ENCODE assay signal across 8 cellular contexts in genomic region chr14:24145700-24146621, GRCh38. TPM values are rescaled to one million over a fixed set of nuclear protein-coding genes. Genes with fewer than 3 reads are reported as not detected.
DNase-seq lines count a peak whose midpoint lies in the region; ATAC-seq, FAIRE-seq and TF ChIP-seq lines count a peak whose summit lies in the region.

Gene PSME2 (minus strand): TSS chr14:24146610. CDS start chr14:24146581, 29 bp downstream.

- H3K27ac ChIP-seq in K562 (ENCODE audit: extremely low read depth, low read depth, low read length) (peak within 1 kb of the TSS; percentile 72), kidney (ENCODE audit: low read depth in 2 of 2, low read length in 2 of 2) (peak within 1 kb of the TSS; percentile 91 to 98)

- BruUV-seq in K562 (replicated peaks; lab: Mats Ljungman, UMichigan): TSS peak; percentile 62

- H3K36me3 Mint-ChIP-seq in stimulated activated memory B cell treated with anti-CD40 and anti-IgM and Interleukin-4, amounts not matched to agents 10 μg/mL and 1 μg/mL and 100 μg/mL, for 72 hours: peaks cover 42% of the 10 kb centered on the region

- H3K9me3 Mint-ChIP-seq in stimulated activated memory B cell treated with anti-CD40 and anti-IgM and Interleukin-4, amounts not matched to agents 10 μg/mL and 1 μg/mL and 100 μg/mL, for 72 hours: no peaks in the 10 kb centered on the region

- ATAC-seq in K562: no peak
- ATAC-seq in stimulated activated memory B cell treated with anti-CD40 and anti-IgM and Interleukin-4, amounts not matched to agents 10 μg/mL and 1 μg/mL and 100 μg/mL, for 72 hours: no peak
- no peak for ATAC-seq in GM18909 (IDR thresholded peaks at IDR 0.05; ENCODE audit: poor library complexity, unreplicated experiment)

- H3K4me1 ChIP-seq in K562 (replicated peaks in 1 of 2; ENCODE audit: control insufficient read depth in 2 of 2, insufficient read depth in 2 of 2, low read length in 2 of 2) (peaks cover 33 to 50% of the 10 kb centered on the region in 2 experiments; a peak in 4 of 5 replicates), kidney (ENCODE audit: control insufficient read depth in 1 of 2, insufficient read depth in 1 of 2, low read depth in 1 of 2, low read length in 2 of 2) (peaks cover 11 to 28% of the 10 kb centered on the region in 2 donors)

- TF ChIP-seq EP300 in K562 (IDR thresholded peaks at IDR 0.05; ENCODE audit: low read length): no peak

- H3K9me3 ChIP-seq in K562 (replicated peaks; ENCODE audit: control insufficient read depth, insufficient read depth, low read depth, low read length) (no peaks in the 10 kb centered on the region), kidney (ENCODE audit: control insufficient read depth in 1 of 2, low read length in 2 of 2) (no peaks in the 10 kb centered on the region)

- H3K27ac Mint-ChIP-seq in stimulated activated memory B cell treated with anti-CD40 and anti-IgM and Interleukin-4, amounts not matched to agents 10 μg/mL and 1 μg/mL and 100 μg/mL, for 72 hours: peak within 1 kb of the TSS; percentile 83

- DNase-seq in ELF-1 (ENCODE audit: low read depth, low spot score) (peak; percentile 68), M059J (ENCODE audit: low read depth) (peak; percentile 30), K562 (ENCODE audit: extremely low read depth in 1 of 4, low spot score in 3 of 4) (no peak), kidney (no peak), HuH-7.5 (ENCODE audit: low spot score) (no peak), epidermal melanocyte (ENCODE audit: insufficient read length, low spot score) (no peak)

- intact Hi-C loops in K562 (cut with micrococcal nuclease) (loop anchor here (2.0 to 10.0 kb wide), 2 partner anchors 31 to 51 kb away; partner anchors contain the start of genes DCAF11, NRL and PCK2), kidney (cut with DNase I) (no loop called here)

- peak within 1 kb of the TSS; percentile 98 for H3K4me2 ChIP-seq in K562 (ENCODE audit: insufficient read depth, low read length)

- H3K36me3 ChIP-seq in K562 (ENCODE audit: control insufficient read depth, insufficient read depth, low read length) (peaks cover 49% of the 10 kb centered on the region; the same call in 2 of the 3 replicates), kidney (ENCODE audit: control insufficient read depth in 1 of 2, insufficient read depth in 2 of 2, low read length in 2 of 2) (peaks cover 16 to 18% of the 10 kb centered on the region in 2 donors)

- POLR2A ChIA-PET in K562 (lab: Yijun Ruan, JAX): interaction anchor here (0.7 to 1.8 kb wide), 10 partner anchors 8 to 377 kb away, joined by 3 to 6 read pairs (median 3); partner anchors contain the start of genes DCAF11, NRL and TINF2

- TF ChIP-seq CTCF in K562 (IDR thresholded peaks at IDR 0.05 in 2 of 3, conservative IDR thresholded peaks at IDR 0.05 in 1 of 3; ENCODE audit: insufficient read depth in 2 of 3, low read depth in 1 of 3, low read length in 3 of 3) (no peak), kidney (IDR thresholded peaks at IDR 0.05; ENCODE audit: borderline replicate concordance, extremely low read depth, insufficient read depth) (no peak)

- no peaks in the 10 kb centered on the region for H4K20me1 ChIP-seq in K562 (replicated peaks; ENCODE audit: control insufficient read depth, insufficient read depth, low read length)

- peaks cover 43% of the 10 kb centered on the region for H3K79me2 ChIP-seq in K562 (ENCODE audit: control insufficient read depth, insufficient read depth, low read length)

- peak within 1 kb of the TSS; percentile 81 to 97 for H3K9ac ChIP-seq in K562 (ENCODE audit: insufficient read depth in 1 of 2, low read depth in 2 of 2, low read length in 2 of 2)
- H3K9ac ChIP-seq in kidney (ENCODE audit: low read length in 2 of 2): peak within 1 kb of the TSS; percentile 79 to 92

- TF ChIP-seq POLR2A in K562 (conservative IDR thresholded peaks at IDR 0.05): no peak

- FAIRE-seq in K562 (lab: Jason Lieb, UNC) (peak; percentile 66), kidney (lab: Jason Lieb, UNC) (no peak)

- peaks cover 5% of the 10 kb centered on the region for H3K9me1 ChIP-seq in K562 (ENCODE audit: control insufficient read depth, insufficient read depth, low read length)

- peak within 1 kb of the TSS; percentile 84 for H2AFZ ChIP-seq in K562 (ENCODE audit: low read depth, low read length)

- no peaks in the 10 kb centered on the region for H3K27me3 Mint-ChIP-seq in stimulated activated memory B cell treated with anti-CD40 and anti-IgM and Interleukin-4, amounts not matched to agents 10 μg/mL and 1 μg/mL and 100 μg/mL, for 72 hours

- peaks cover 56% of the 10 kb centered on the region for H3K4me1 Mint-ChIP-seq in stimulated activated memory B cell treated with anti-CD40 and anti-IgM and Interleukin-4, amounts not matched to agents 10 μg/mL and 1 μg/mL and 100 μg/mL, for 72 hours

- CTCF ChIA-PET in K562 (lab: Yijun Ruan, JAX; ENCODE audit: low intra/inter-chr PET ratio): no interaction called here

- H3K4me3 Mint-ChIP-seq in stimulated activated memory B cell treated with anti-CD40 and anti-IgM and Interleukin-4, amounts not matched to agents 10 μg/mL and 1 μg/mL and 100 μg/mL, for 72 hours: peak within 1 kb of the TSS; percentile 90

- 2% methylated on average over 9 of the region's 17 CpGs for WGBS in K562 (ENCODE audit: insufficient coverage, low coverage, missing lambda C conversion rate)

- H3K4me3 ChIP-seq in K562 (peak within 1 kb of the TSS; percentile 98), kidney (ENCODE audit: low read length in 2 of 2) (peak within 1 kb of the TSS; percentile 87 to 94)

- in situ Hi-C loops in K562 (cut with MboI): no loop called here

- H3K27me3 ChIP-seq in K562 (ENCODE audit: control insufficient read depth in 2 of 2, insufficient read depth in 2 of 2, low read length in 2 of 2): no peaks in the 10 kb centered on the region

- TF ChIP-seq RAD21 in K562 (CRISPR knock-in tag; conservative IDR thresholded peaks at IDR 0.05 in 1 of 2, IDR thresholded peaks at IDR 0.05 in 1 of 2): no peak

TF ChIP-seq in K562, 482 proteins besides CTCF, POLR2A, EP300 and RAD21 (continues in another document):
- TF ChIP-seq ZNF696 (CRISPR knock-in tag; conservative IDR thresholded peaks at IDR 0.05): no peak
- TF ChIP-seq FUS (optimal IDR thresholded peaks at IDR 0.05; ENCODE audit: low read depth, low read length): no peak
- TF ChIP-seq PHF8 (IDR thresholded peaks at IDR 0.05; ENCODE audit: borderline replicate concordance, low read length): peak; percentile 40; the same call in 1 of the 2 replicates
- peak; percentile 60 for TF ChIP-seq MYC (IDR thresholded peaks at IDR 0.05; ENCODE audit: low read depth, low read length)
- TF ChIP-seq MYC (CRISPR knock-in tag; IDR thresholded peaks at IDR 0.05; ENCODE audit: borderline replicate concordance, low read depth): no peak
- peak; percentile 79 for TF ChIP-seq NKRF (IDR thresholded peaks at IDR 0.05; ENCODE audit: borderline replicate concordance)

RNA-seq across cellular contexts. Expression of gene PSME2, which starts in this region (rescaled TPM):
- 342 and 389 TPM in 2 replicates for total RNA-seq in M059J (2014; rRNA removed; shearing (Covaris generic))
- total RNA-seq in K562 (2011; cell fraction: chromatin; rRNA removed; ENCODE audit: low replicate concordance): 148 and 155 TPM in 2 replicates
- 87.5 and 96.2 TPM in 2 replicates for total RNA-seq in K562 (2011; cell fraction: nucleolus; rRNA removed)
- total RNA-seq in K562 (2011; cell fraction: nucleoplasm; rRNA removed): 95.8 and 96.0 TPM in 2 replicates
- total RNA-seq in K562 (2014; rRNA removed): 130 and 163 TPM in 2 replicates
- 150 and 153 TPM in 2 replicates for total RNA-seq in K562 (2014; rRNA removed; fragmentation: Illumina TruSeq; extraction: Trizol)
- 159 and 161 TPM in 2 replicates for total RNA-seq in K562 (2015; rRNA removed; fragmentation: Illumina TruSeq; extraction: Trizol)
- total RNA-seq in K562 (2021): 111 and 121 TPM in 2 replicates
- polyA plus RNA-seq in K562 (2011; rRNA removed): 109 and 134 TPM in 2 replicates
- polyA plus RNA-seq in K562 (2011; cell fraction: cytosol; rRNA removed): 55.0 and 57.6 TPM in 2 replicates
- 277 and 296 TPM in 2 replicates for polyA plus RNA-seq in K562 (2011; cell fraction: nucleus; rRNA removed)
- 158 and 194 TPM in 2 replicates for polyA plus RNA-seq in K562 (2012)
- polyA plus RNA-seq in K562 (2014; fragmentation: Illumina TruSeq; extraction: Trizol): 161 and 169 TPM in 2 replicates
- polyA plus RNA-seq in K562 (2014; fragmentation: Nextera tagmentation; extraction: Ambion mirVana): 100 to 1,000 TPM; 540 to 579 TPM
- polyA plus RNA-seq in K562 (2014; rRNA removed): 169 and 208 TPM in 2 replicates
- polyA minus RNA-seq in K562 (2011; rRNA and poly(A)+ RNA removed): 50.4 and 50.6 TPM in 2 replicates
- 21.7 and 27.4 TPM in 2 replicates for polyA minus RNA-seq in K562 (2011; cell fraction: cytosol; rRNA and poly(A)+ RNA removed)
- 28.9 and 47.8 TPM in 2 replicates for polyA minus RNA-seq in K562 (2011; cell fraction: nucleus; rRNA and poly(A)+ RNA removed)
- 148 TPM for total RNA-seq in kidney
- polyA plus RNA-seq in kidney (ENCODE audit: insufficient read depth, low read depth, low replicate concordance): 289 TPM

Comparison
In these comparisons a context has a peak if more than half of its experiments do, and no peak if none do; other contexts are left out.
1. DNase-seq: peak in ELF-1 (single experiment) and M059J (single experiment); none in K562 (0 of 4), kidney (single experiment), HuH-7.5 (single experiment) and epidermal melanocyte (single experiment).